In genomic region chr12:52058631-52059324, GRCh38 we compare ENCODE assay signal across 16 cellular contexts. TPM values are rescaled to one million over a fixed set of nuclear protein-coding genes. Genes with fewer than 3 reads are reported as not detected.
A peak's percentile ranks its signal among the peaks of the same experiment; 100 is the strongest.
DNase-seq lines count a peak whose midpoint lies in the region; ATAC-seq, FAIRE-seq and TF ChIP-seq lines count a peak whose summit lies in the region.
"Had no signal": no experiment of that assay in that cellular context is flagged by ENCODE, and none has a peak within 500 bp of the region (broad histone marks: within the 10 kb centered on the region; RNA-seq: fewer than 3 reads in every experiment).

No MANE protein-coding gene starts in this region.

- H3K27me3 ChIP-seq in neural progenitor cell, result no peaks in the 10 kb centered on the region

- FAIRE-seq in H54 (lab: Jason Lieb, UNC), result no peak
- FAIRE-seq: bronchial epithelial cell had no signal

- no peak overlapping the region for H3K4me2 ChIP-seq in neural progenitor cell

- no peaks in the 10 kb centered on the region for H3K4me1 Mint-ChIP-seq in chondrocyte (ENCODE audit: low read depth)
- peaks cover 3% of the 10 kb centered on the region for H3K4me1 Mint-ChIP-seq in neural progenitor cell
- H3K4me1 Mint-ChIP-seq in WTC11, result no peaks in the 10 kb centered on the region
- H3K4me1 Mint-ChIP-seq: CD8-positive, alpha-beta memory T cell had no signal

- H3K27me3 Mint-ChIP-seq in chondrocyte (ENCODE audit: low read depth) (no peaks in the 10 kb centered on the region), neural progenitor cell (ENCODE audit: insufficient read depth, low read depth) (peaks cover 2% of the 10 kb centered on the region), WTC11 (ENCODE audit: low read depth) (no peaks in the 10 kb centered on the region)

- CTCF ChIA-PET in WTC11 (lab: Charles Lee), result interaction anchor here (0.9 to 7.2 kb wide), 5 partner anchors 10 to 66 kb away, joined by 3 to 78 read pairs (median 7); partner anchors contain the start of gene ATG101

- no peak overlapping the region for H2AFZ ChIP-seq in neural progenitor cell (replicated peaks)

- no peak overlapping the region for H3K4me3 ChIP-seq in neural progenitor cell

- peaks cover 3% of the 10 kb centered on the region for H3K36me3 Mint-ChIP-seq in chondrocyte (ENCODE audit: low read depth)
- peaks cover 3% of the 10 kb centered on the region for H3K36me3 Mint-ChIP-seq in neural progenitor cell
- H3K36me3 Mint-ChIP-seq in WTC11, result 0 out of 2 replicates have a peak, but pooled peaks cover 3% of the 10 kb centered on the region

- no peak overlapping the region for H3K4me3 Mint-ChIP-seq in chondrocyte (ENCODE audit: unreplicated experiment)
- H3K4me3 Mint-ChIP-seq in neural progenitor cell, result no peak overlapping the region
- no peak overlapping the region for H3K4me3 Mint-ChIP-seq in WTC11
- H3K4me3 Mint-ChIP-seq: CD8-positive, alpha-beta memory T cell had no signal

- peaks cover 9% of the 10 kb centered on the region for H3K4me1 ChIP-seq in neural progenitor cell

- no peaks in the 10 kb centered on the region for H3K79me2 ChIP-seq in neural progenitor cell (ENCODE audit: low read depth)

- H3K27ac ChIP-seq in neural progenitor cell, result no peak overlapping the region

- POLR2A ChIA-PET in WTC11 (lab: Charles Lee), result interaction anchor here (0.6 kb wide), 1 partner anchor 65 kb away, joined by 6 read pairs; no protein-coding TSS in a partner anchor

- no peaks in the 10 kb centered on the region for H3K9me3 ChIP-seq in neural progenitor cell (ENCODE audit: low read depth)

- no peak for TF ChIP-seq POLR2A in H54 (IDR thresholded peaks at IDR 0.05; ENCODE audit: low read depth, low read length)

- TF ChIP-seq CTCF in chondrocyte (IDR thresholded peaks at IDR 0.05), result no peak
- no peak for TF ChIP-seq CTCF in neural progenitor cell (IDR thresholded peaks at IDR 0.05)
- TF ChIP-seq CTCF in WTC11 (IDR thresholded peaks at IDR 0.05), result no peak

- H4K20me1 ChIP-seq in neural progenitor cell (ENCODE audit: low read depth), result no peaks in the 10 kb centered on the region

- H3K9me3 Mint-ChIP-seq in chondrocyte (ENCODE audit: low read depth), result no peaks in the 10 kb centered on the region
- no peaks in the 10 kb centered on the region for H3K9me3 Mint-ChIP-seq in neural progenitor cell
- H3K9me3 Mint-ChIP-seq in WTC11, result no peaks in the 10 kb centered on the region
- H3K9me3 Mint-ChIP-seq: CD8-positive, alpha-beta memory T cell had no signal

- H3K9ac ChIP-seq in neural progenitor cell, result no peak overlapping the region

- H3K27ac Mint-ChIP-seq in chondrocyte (ENCODE audit: unreplicated experiment) (no peak overlapping the region), neural progenitor cell (peak overlapping the region; percentile 60), WTC11 (no peak overlapping the region)

- DNase-seq in DMS 273 treated with DMSO at 0.1 percent for 48 hours (lab: John Stamatoyannopoulos, UW), result peak; percentile 11
- DNase-seq in NCI-H1694 (lab: John Stamatoyannopoulos, UW), result peak; percentile 23
- DNase-seq in chondrocyte (ENCODE audit: low spot score), result peak; percentile 84
- DNase-seq in neural progenitor cell (ENCODE audit: low spot score), result no peak
- DNase-seq in WTC11 (ENCODE audit: low spot score), result no peak
- DNase-seq in activated gamma-delta T cell (lab: John Stamatoyannopoulos, UW), result no peak
- DNase-seq in DMS79 (lab: John Stamatoyannopoulos, UW), result no peak
- no peak for DNase-seq in H54 (ENCODE audit: insufficient read length, low spot score)
- DNase-seq: activated CD4-positive, alpha-beta T cell treated with anti-CD3 and anti-CD28 coated beads, Interleukin-2, amount 50 U/mL, for 48 hours; activated effector memory CD4-positive, alpha-beta T cell treated with anti-CD3 and anti-CD28 coated beads, Interleukin-2, amount 50 U/mL, for 16 hours; CD8-positive, alpha-beta memory T cell; MM.1S; PC-3; T-helper 2 cell had no signal

- no peak for ATAC-seq in WTC11
- ATAC-seq: PC-3 had no signal

- no peaks in the 10 kb centered on the region for H3K36me3 ChIP-seq in neural progenitor cell

- no peaks in the 10 kb centered on the region for H3F3A ChIP-seq in neural progenitor cell (ENCODE audit: low read depth)

TF ChIP-seq in WTC11, 78 proteins besides CTCF, POLR2A, EP300 and RAD21:
- TF ChIP-seq, protein P1, sequence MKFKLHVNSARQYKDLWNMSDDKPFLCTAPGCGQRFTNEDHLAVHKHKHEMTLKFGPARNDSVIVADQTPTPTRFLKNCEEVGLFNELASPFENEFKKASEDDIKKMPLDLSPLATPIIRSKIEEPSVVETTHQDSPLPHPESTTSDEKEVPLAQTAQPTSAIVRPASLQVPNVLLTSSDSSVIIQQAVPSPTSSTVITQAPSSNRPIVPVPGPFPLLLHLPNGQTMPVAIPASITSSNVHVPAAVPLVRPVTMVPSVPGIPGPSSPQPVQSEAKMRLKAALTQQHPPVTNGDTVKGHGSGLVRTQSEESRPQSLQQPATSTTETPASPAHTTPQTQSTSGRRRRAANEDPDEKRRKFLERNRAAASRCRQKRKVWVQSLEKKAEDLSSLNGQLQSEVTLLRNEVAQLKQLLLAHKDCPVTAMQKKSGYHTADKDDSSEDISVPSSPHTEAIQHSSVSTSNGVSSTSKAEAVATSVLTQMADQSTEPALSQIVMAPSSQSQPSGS (CRISPR knock-in tag; IDR thresholded peaks at IDR 0.05; ENCODE audit: borderline replicate concordance, low read depth), result no peak
- TF ChIP-seq ZNF219 (CRISPR knock-in tag; IDR thresholded peaks at IDR 0.05; ENCODE audit: borderline replicate concordance) (no peak), KAT7 (CRISPR knock-in tag; IDR thresholded peaks at IDR 0.05; ENCODE audit: borderline replicate concordance) (no peak)

RNA-seq across cellular contexts. Expression of gene NR4A1, which starts 7.5 kb away (rescaled TPM):
- total RNA-seq in chondrocyte (5.7 to 7.6 TPM (median 7.3 TPM) in 3 replicates), neural progenitor cell (ENCODE audit: low replicate concordance) (8.2 and 13.0 TPM in 2 replicates), WTC11 (2021) (19.2 to 26.9 TPM (median 22.0 TPM) in 3 replicates)

RNA-seq across cellular contexts. Expression of gene ATG101, which starts 11.0 kb away (rescaled TPM):
- total RNA-seq in chondrocyte, result 48.0 to 55.1 TPM (median 50.5 TPM) in 3 replicates
- 19.8 and 33.7 TPM in 2 replicates for total RNA-seq in neural progenitor cell (ENCODE audit: low replicate concordance)
- total RNA-seq in WTC11 (2021), result 43.3 to 52.1 TPM (median 45.0 TPM) in 3 replicates

RNA-seq across cellular contexts. Expression of gene SMIM41, which starts 20.7 kb away (rescaled TPM):
- total RNA-seq in chondrocyte (not detected in 3 replicates), neural progenitor cell (ENCODE audit: low replicate concordance) (not detected in 2 replicates), WTC11 (2021) (0.14 to 0.21 TPM in 2 of 3 replicates, not detected in the other)
- total RNA-seq: CD8-positive, alpha-beta memory T cell; PC-3; subcutaneous adipose tissue had no signal

RNA-seq across cellular contexts. Expression of gene TAMALIN, which starts 52.0 kb away (rescaled TPM):
- 11.1 to 15.7 TPM (median 13.7 TPM) in 3 replicates for total RNA-seq in chondrocyte
- 1.1 and 7.4 TPM in 2 replicates for total RNA-seq in neural progenitor cell (ENCODE audit: low replicate concordance)
- total RNA-seq in WTC11 (2021), result 5.5 to 7.1 TPM (median 6.1 TPM) in 3 replicates
- total RNA-seq: bronchial epithelial cell had no signal

Comparison
In these comparisons a context has a peak if more than half of its experiments do, and no peak if none do; other contexts are left out.
1. DNase-seq: peak in DMS 273 treated with DMSO at 0.1 percent for 48 hours (single experiment), NCI-H1694 (single experiment) and chondrocyte (single experiment); none in neural progenitor cell (single experiment), WTC11 (single experiment), activated gamma-delta T cell (single experiment), DMS79 (single experiment) and H54 (single experiment).